8 cellular contexts compared by ENCODE assay signal in the genomic region with DNA sequence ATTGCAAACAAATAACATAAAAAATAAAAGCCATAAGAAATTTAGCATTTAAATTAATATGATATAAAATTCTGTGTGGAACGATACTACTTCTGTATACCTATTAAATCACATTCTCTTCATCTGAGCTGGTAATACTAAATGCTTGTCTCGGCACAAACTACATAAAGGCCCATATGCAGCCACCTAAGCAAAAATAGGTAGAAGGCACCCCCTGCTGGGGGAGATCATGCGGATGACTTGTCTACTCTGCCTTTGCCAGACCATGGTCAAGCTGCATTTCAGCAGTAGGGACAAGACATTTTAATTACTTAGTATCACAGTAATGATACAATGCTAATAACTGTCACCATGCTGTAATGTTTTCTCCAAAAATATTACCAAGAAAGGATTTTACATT.
DNase-seq lines count a peak whose midpoint lies in the region; ATAC-seq and TF ChIP-seq lines count a peak whose summit lies in the region.

No MANE protein-coding gene starts in this region.

- no peak overlapping the region for H3K27ac ChIP-seq in endodermal cell (ENCODE audit: low read depth, low read length)
- no peak overlapping the region for H3K27ac ChIP-seq in CD8-positive, alpha-beta T cell (ENCODE audit: low read depth, low read length)

- peak; percentile 84 for TF ChIP-seq CTCF in endodermal cell (conservative IDR thresholded peaks at IDR 0.05)
- no peak for TF ChIP-seq CTCF in CD8-positive, alpha-beta T cell (IDR thresholded peaks at IDR 0.05)

- peak; percentile 1 to 15 for DNase-seq in activated T-cell treated with anti-CD3 and anti-CD28 coated beads, Interleukin-2, amount 50 U/mL, for 72 hours
- no peak for DNase-seq in activated T-cell treated with anti-CD3 and anti-CD28 coated beads, Interleukin-2, amount 50 U/mL, for 24 hours
- DNase-seq in HuH-7 (ENCODE audit: low spot score), result peak; percentile 2
- peak; percentile 12 for DNase-seq in NOMO-1 treated with DMSO at 0.1 percent for 48 hours (lab: John Stamatoyannopoulos, UW; ENCODE audit: unreplicated experiment)
- peak; percentile 94 for DNase-seq in endodermal cell
- DNase-seq in myocyte (ENCODE audit: low read depth), result peak; percentile 57
- DNase-seq in CD8-positive, alpha-beta T cell, result no peak

- peaks cover 0 to 2% of the 10 kb centered on the region in 2 donors for H3K9me3 Mint-ChIP-seq in activated T-cell treated with anti-CD3 and anti-CD28 coated beads, Interleukin-2, amount 50 U/mL, for 72 hours
- H3K9me3 Mint-ChIP-seq in activated T-cell treated with anti-CD3 and anti-CD28 coated beads, Interleukin-2, amount 50 U/mL, for 24 hours, result peaks cover 2% of the 10 kb centered on the region
- no peaks in the 10 kb centered on the region for H3K9me3 Mint-ChIP-seq in endodermal cell
- H3K9me3 Mint-ChIP-seq in CD8-positive, alpha-beta T cell, result peaks cover 12% of the 10 kb centered on the region

- no peaks in the 10 kb centered on the region for H3K27me3 Mint-ChIP-seq in activated T-cell treated with anti-CD3 and anti-CD28 coated beads, Interleukin-2, amount 50 U/mL, for 72 hours (ENCODE audit: low read depth)
- H3K27me3 Mint-ChIP-seq in activated T-cell treated with anti-CD3 and anti-CD28 coated beads, Interleukin-2, amount 50 U/mL, for 24 hours, result no peaks in the 10 kb centered on the region
- no peaks in the 10 kb centered on the region for H3K27me3 Mint-ChIP-seq in endodermal cell (ENCODE audit: insufficient read depth)
- no peaks in the 10 kb centered on the region for H3K27me3 Mint-ChIP-seq in CD8-positive, alpha-beta T cell (ENCODE audit: low read depth)

- H3K4me3 Mint-ChIP-seq in activated T-cell treated with anti-CD3 and anti-CD28 coated beads, Interleukin-2, amount 50 U/mL, for 72 hours, result no peak overlapping the region
- no peak overlapping the region for H3K4me3 Mint-ChIP-seq in activated T-cell treated with anti-CD3 and anti-CD28 coated beads, Interleukin-2, amount 50 U/mL, for 24 hours
- H3K4me3 Mint-ChIP-seq in endodermal cell, result no peak overlapping the region
- no peak overlapping the region for H3K4me3 Mint-ChIP-seq in CD8-positive, alpha-beta T cell

- H3K36me3 Mint-ChIP-seq in activated T-cell treated with anti-CD3 and anti-CD28 coated beads, Interleukin-2, amount 50 U/mL, for 72 hours (ENCODE audit: insufficient read depth in 2 of 2), result no peaks in the 10 kb centered on the region
- no peaks in the 10 kb centered on the region for H3K36me3 Mint-ChIP-seq in activated T-cell treated with anti-CD3 and anti-CD28 coated beads, Interleukin-2, amount 50 U/mL, for 24 hours (ENCODE audit: low read depth)
- no peaks in the 10 kb centered on the region for H3K36me3 Mint-ChIP-seq in endodermal cell (ENCODE audit: low read depth)
- no peaks in the 10 kb centered on the region for H3K36me3 Mint-ChIP-seq in CD8-positive, alpha-beta T cell

- 65% methylated on average over 3 of the region's 3 CpGs; no CpG with 5 or more reads in 1 of the 2 experiments for WGBS in endodermal cell (ENCODE audit: insufficient coverage in 1 of 2, insufficient read length in 1 of 2), 2 experiments

- intact Hi-C loops in CD8-positive, alpha-beta T cell (cut with DNase I, micrococcal nuclease), result no loop called here

- H3K9ac ChIP-seq in endodermal cell (ENCODE audit: extremely low read depth, low read length, poor library complexity, severe bottlenecking), result no peak overlapping the region

- ATAC-seq in activated T-cell treated with anti-CD3 and anti-CD28 coated beads, Interleukin-2, amount 50 U/mL, for 72 hours (replicated peaks in 1 of 2), result no peak
- no peak for ATAC-seq in HG02852 (IDR thresholded peaks at IDR 0.05; ENCODE audit: unreplicated experiment)
- ATAC-seq in CD8-positive, alpha-beta T cell, result no peak

- H3K4me3 ChIP-seq in endodermal cell (ENCODE audit: low read length), result no peak overlapping the region
- no peak overlapping the region for H3K4me3 ChIP-seq in CD8-positive, alpha-beta T cell (ENCODE audit: low read depth, low read length)

- H3K9me3 ChIP-seq in endodermal cell (ENCODE audit: control insufficient read depth, low read length), result no peaks in the 10 kb centered on the region
- no peaks in the 10 kb centered on the region for H3K9me3 ChIP-seq in CD8-positive, alpha-beta T cell (ENCODE audit: low read length)

- CTCF ChIA-PET in CD8-positive, alpha-beta T cell (lab: Charles Lee), result no interaction called here

- no peaks in the 10 kb centered on the region for H3K4me1 ChIP-seq in endodermal cell (ENCODE audit: control insufficient read depth, insufficient read depth, low read length)
- H3K4me1 ChIP-seq in CD8-positive, alpha-beta T cell (ENCODE audit: insufficient read depth, low read length), result no peaks in the 10 kb centered on the region

- H3K4me1 Mint-ChIP-seq in activated T-cell treated with anti-CD3 and anti-CD28 coated beads, Interleukin-2, amount 50 U/mL, for 72 hours (ENCODE audit: low read depth), result no peaks in the 10 kb centered on the region
- H3K4me1 Mint-ChIP-seq in activated T-cell treated with anti-CD3 and anti-CD28 coated beads, Interleukin-2, amount 50 U/mL, for 24 hours (ENCODE audit: low read depth), result no peaks in the 10 kb centered on the region
- H3K4me1 Mint-ChIP-seq in endodermal cell, result no peaks in the 10 kb centered on the region
- no peaks in the 10 kb centered on the region for H3K4me1 Mint-ChIP-seq in CD8-positive, alpha-beta T cell (ENCODE audit: low read depth)

- POLR2A ChIA-PET in CD8-positive, alpha-beta T cell (lab: Charles Lee), result no interaction called here

- no peaks in the 10 kb centered on the region for H3K36me3 ChIP-seq in endodermal cell (ENCODE audit: control insufficient read depth, insufficient read depth, low read length)
- H3K36me3 ChIP-seq in CD8-positive, alpha-beta T cell (ENCODE audit: insufficient read depth, low read length), result no peaks in the 10 kb centered on the region

- no peaks in the 10 kb centered on the region for H3K27me3 ChIP-seq in endodermal cell (ENCODE audit: control insufficient read depth, insufficient read depth, low read length, poor library complexity, severe bottlenecking)
- no peaks in the 10 kb centered on the region for H3K27me3 ChIP-seq in CD8-positive, alpha-beta T cell (ENCODE audit: insufficient read depth, low read length)

- H3K27ac Mint-ChIP-seq in activated T-cell treated with anti-CD3 and anti-CD28 coated beads, Interleukin-2, amount 50 U/mL, for 72 hours, result no peak overlapping the region
- H3K27ac Mint-ChIP-seq in activated T-cell treated with anti-CD3 and anti-CD28 coated beads, Interleukin-2, amount 50 U/mL, for 24 hours, result no peak overlapping the region
- H3K27ac Mint-ChIP-seq in endodermal cell, result no peak overlapping the region
- H3K27ac Mint-ChIP-seq in CD8-positive, alpha-beta T cell, result no peak overlapping the region

Comparison
In these comparisons a context has a peak if more than half of its experiments do, and no peak if none do; other contexts are left out.
1. DNase-seq: peak in activated T-cell treated with anti-CD3 and anti-CD28 coated beads, Interleukin-2, amount 50 U/mL, for 72 hours (2 of 2), HuH-7 (single experiment), NOMO-1 treated with DMSO at 0.1 percent for 48 hours (single experiment), endodermal cell (single experiment) and myocyte (single experiment); none in activated T-cell treated with anti-CD3 and anti-CD28 coated beads, Interleukin-2, amount 50 U/mL, for 24 hours (single experiment) and CD8-positive, alpha-beta T cell (0 of 7).